ENCODE assay signal across 8 cellular contexts in the genomic region with DNA sequence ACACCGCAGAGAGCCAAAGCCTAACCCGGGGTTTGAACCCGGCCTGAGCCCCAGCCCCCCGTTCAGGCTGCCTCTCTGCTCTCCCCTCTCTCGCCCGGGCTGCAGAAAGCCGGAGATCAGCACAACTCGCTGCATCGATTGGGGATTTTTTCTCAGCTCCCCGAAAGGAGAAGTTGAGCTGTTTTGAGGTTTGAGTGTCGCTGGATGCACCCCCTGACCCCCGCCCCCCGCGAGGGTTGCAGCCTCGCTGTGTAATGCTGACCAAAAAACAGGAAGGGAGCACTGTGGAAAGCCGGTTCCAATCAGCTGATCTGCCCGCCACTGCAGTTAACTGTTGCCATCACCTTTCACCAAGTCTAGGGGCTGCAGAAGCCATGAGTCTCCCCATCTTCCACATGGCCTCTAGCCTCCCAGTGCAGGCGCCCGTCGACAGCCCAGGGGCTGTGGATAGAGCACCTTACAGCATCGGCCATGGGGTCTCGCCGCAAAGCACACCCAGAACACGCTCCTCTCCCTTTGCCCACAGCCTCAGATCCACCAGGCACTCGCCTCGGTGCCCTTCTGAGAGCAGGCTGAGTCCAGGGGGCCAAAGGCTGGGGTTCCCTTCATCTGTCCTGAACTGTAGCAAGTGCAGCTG. TPM values are rescaled to one million over a fixed set of nuclear protein-coding genes. Genes with fewer than 3 reads are reported as not detected.
DNase-seq lines count a peak whose midpoint lies in the region; ATAC-seq, FAIRE-seq and TF ChIP-seq lines count a peak whose summit lies in the region.

No MANE protein-coding gene starts in this region.

- BruUV-seq in GM12878 (replicated peaks; lab: Mats Ljungman, UMichigan) = no TSS peak

- H3K4me3 ChIP-seq in GM12878 = peak overlapping the region; percentile 35; the same call in 1 of the 2 replicates

- peak overlapping the region; percentile 94 for H3K4me2 ChIP-seq in GM12878 (ENCODE audit: control insufficient read depth, insufficient read depth)

- H3K9me3 ChIP-seq in GM12878 (replicated peaks; ENCODE audit: control insufficient read depth, insufficient read depth, low read length) = no peaks in the 10 kb centered on the region; the same call in 2 of the 3 replicates

- peak; percentile 10; the same call in 1 of the 2 replicates for TF ChIP-seq RAD21 in GM12878 (IDR thresholded peaks at IDR 0.05; ENCODE audit: insufficient read depth, low read depth, low read length)

- peak; percentile 55 for TF ChIP-seq POLR2A in GM12878 (IDR thresholded peaks at IDR 0.05; ENCODE audit: low read depth, low read length)

- FAIRE-seq in GM12878 (lab: Jason Lieb, UNC) = peak; percentile 78

- SMC1A ChIA-PET in GM12878 (lab: Charles Lee; ENCODE audit: uncharacterized antibody, unreplicated experiment) = interaction anchor here (0.5 to 7.3 kb wide), 9 partner anchors 10 to 338 kb away, joined by 3 to 66 read pairs (median 4); no protein-coding TSS in a partner anchor

- H3K4me1 ChIP-seq in GM12878 (ENCODE audit: control insufficient read depth, insufficient read depth, low read length) = peaks cover 57% of the 10 kb centered on the region

- ATAC-seq in GM18511 (IDR thresholded peaks at IDR 0.05; ENCODE audit: unreplicated experiment) (peak; percentile 74), HG03342 (IDR thresholded peaks at IDR 0.05; ENCODE audit: unreplicated experiment) (peak; percentile 36), GM12878 (peak; percentile 79), HG03095 (IDR thresholded peaks at IDR 0.05; ENCODE audit: unreplicated experiment) (no peak)

- TF ChIP-seq EP300 in GM12878 (IDR thresholded peaks at IDR 0.05; ENCODE audit: borderline replicate concordance in 1 of 2, control insufficient read depth in 1 of 2, low read depth in 2 of 2, low read length in 2 of 2) = peak; percentile 19 to 72; a peak in 3 of 4 replicates

- CTCF ChIA-PET in GM12878 (lab: Yijun Ruan, JAX) = interaction anchor here (0.6 to 3.9 kb wide), 8 partner anchors 14 to 173 kb away, joined by 3 to 30 read pairs (median 3); no protein-coding TSS in a partner anchor

- 2% methylated on average over 26 of the region's 26 CpGs for WGBS in GM12878 (ENCODE audit: insufficient coverage, insufficient replicate concordance, low lambda C conversion rate, missing lambda C conversion rate)

- no peaks in the 10 kb centered on the region for H3K27me3 ChIP-seq in GM12878 (replicated peaks in 1 of 2; ENCODE audit: control insufficient read depth in 2 of 2, insufficient read depth in 2 of 2, low read length in 1 of 2)

- no peaks in the 10 kb centered on the region for H4K20me1 ChIP-seq in GM12878 (ENCODE audit: control insufficient read depth, insufficient read depth)

- H3K36me3 ChIP-seq in GM12878 (ENCODE audit: control insufficient read depth in 2 of 2, insufficient read depth in 2 of 2, low read length in 1 of 2) = peaks cover 27 to 47% of the 10 kb centered on the region in 2 experiments

- intact Hi-C loops in GM12878 (cut with micrococcal nuclease; ENCODE audit: unreplicated experiment) (no loop called here), posterior vena cava (cut with DNase I) (no loop called here)

- POLR2A ChIA-PET in GM12878 (lab: Charles Lee) = interaction anchor here (0.6 to 6.8 kb wide), 4 partner anchors 14 to 61 kb away, joined by 3 to 64 read pairs (median 6); no protein-coding TSS in a partner anchor

- RAD21 ChIA-PET in GM12878 (lab: Charles Lee; ENCODE audit: unreplicated experiment) = interaction anchor here (0.7 to 7.7 kb wide), 7 partner anchors 9 to 37 kb away, joined by 3 to 90 read pairs (median 3); a partner anchor contains a TSS

- H3K79me2 ChIP-seq in GM12878 (ENCODE audit: control insufficient read depth, insufficient read depth, low read length) = peaks cover 86% of the 10 kb centered on the region

- in situ Hi-C loops in GM12878 (cut with MboI) = no loop called here

- H2AFZ ChIP-seq in GM12878 (ENCODE audit: control insufficient read depth, low read depth, low read length) = no peak overlapping the region

- peak overlapping the region; percentile 56 for H3K9ac ChIP-seq in GM12878 (ENCODE audit: control insufficient read depth, insufficient read depth, low read length)

- no peak for TF ChIP-seq CTCF in GM12878 (IDR thresholded peaks at IDR 0.05 in 2 of 3, conservative IDR thresholded peaks at IDR 0.05 in 1 of 3; ENCODE audit: control insufficient read depth in 2 of 3, extremely low read depth in 1 of 3, insufficient read depth in 1 of 3, low read depth in 3 of 3, low read length in 3 of 3)

- DNase-seq in GM12878 (ENCODE audit: low read depth, low spot score) (peak; percentile 72), posterior vena cava (ENCODE audit: low spot score) (peak; percentile 93), NCI-H1105 (lab: John Stamatoyannopoulos, UW) (no peak), RPMI8226 (no peak), DMS53 (lab: John Stamatoyannopoulos, UW) (no peak)

- peak overlapping the region; percentile 87 for H3K27ac ChIP-seq in GM12878 (ENCODE audit: control insufficient read depth, insufficient read depth)

TF ChIP-seq in GM12878, 131 proteins besides CTCF, POLR2A, EP300 and RAD21 (continues in another document):
- TF ChIP-seq HCFC1 (IDR thresholded peaks at IDR 0.05; ENCODE audit: low read length) = no peak
- no peak for TF ChIP-seq RB1 (IDR thresholded peaks at IDR 0.05; ENCODE audit: borderline replicate concordance)
- peak; percentile 57 for TF ChIP-seq RELA (IDR thresholded peaks at IDR 0.05; ENCODE audit: borderline replicate concordance, partially characterized antibody)
- no peak for TF ChIP-seq MYC (IDR thresholded peaks at IDR 0.05; ENCODE audit: insufficient read depth, insufficient read length, insufficient replicate concordance, low read length, severe bottlenecking)
- TF ChIP-seq ZNF207 (IDR thresholded peaks at IDR 0.05; ENCODE audit: borderline replicate concordance) = peak; percentile 58; the same call in 1 of the 2 replicates
- TF ChIP-seq, protein P1, sequence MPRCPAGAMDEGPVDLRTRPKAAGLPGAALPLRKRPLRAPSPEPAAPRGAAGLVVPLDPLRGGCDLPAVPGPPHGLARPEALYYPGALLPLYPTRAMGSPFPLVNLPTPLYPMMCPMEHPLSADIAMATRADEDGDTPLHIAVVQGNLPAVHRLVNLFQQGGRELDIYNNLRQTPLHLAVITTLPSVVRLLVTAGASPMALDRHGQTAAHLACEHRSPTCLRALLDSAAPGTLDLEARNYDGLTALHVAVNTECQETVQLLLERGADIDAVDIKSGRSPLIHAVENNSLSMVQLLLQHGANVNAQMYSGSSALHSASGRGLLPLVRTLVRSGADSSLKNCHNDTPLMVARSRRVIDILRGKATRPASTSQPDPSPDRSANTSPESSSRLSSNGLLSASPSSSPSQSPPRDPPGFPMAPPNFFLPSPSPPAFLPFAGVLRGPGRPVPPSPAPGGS (IDR thresholded peaks at IDR 0.05; ENCODE audit: borderline replicate concordance, insufficient read depth, low read depth, low read length, poor library complexity, severe bottlenecking) = peak; percentile 84
- TF ChIP-seq PAX8 (IDR thresholded peaks at IDR 0.05) = no peak
- 0 out of 2 replicates have a peak, but pooled peaks have one; percentile 71 for TF ChIP-seq PAX5 (IDR thresholded peaks at IDR 0.05; ENCODE audit: borderline replicate concordance, low read depth, low read length)
- TF ChIP-seq RAD51 (IDR thresholded peaks at IDR 0.05) = peak; percentile 60; the same call in 1 of the 2 replicates
- TF ChIP-seq MXI1 (IDR thresholded peaks at IDR 0.05; ENCODE audit: low read depth, low read length) = peak; percentile 35; the same call in 1 of the 2 replicates
- TF ChIP-seq CHD2 (IDR thresholded peaks at IDR 0.05; ENCODE audit: borderline replicate concordance, low read depth, low read length) = peak; percentile 83
- peak; percentile 62; the same call in 1 of the 2 replicates for TF ChIP-seq SMARCA5 (IDR thresholded peaks at IDR 0.05)
- TF ChIP-seq ZBED1 (IDR thresholded peaks at IDR 0.05; ENCODE audit: borderline replicate concordance) = peak; percentile 79; the same call in 1 of the 2 replicates

RNA-seq across cellular contexts. Expression of a gene that starts 34.5 kb away (rescaled TPM):
- 555 and 589 TPM in 2 replicates for total RNA-seq in GM12878 (2013; cell fraction: nucleolus; rRNA removed)
- total RNA-seq in GM12878 (2014; rRNA removed) (66.4 and 77.3 TPM in 2 replicates), GM12878 (2014; rRNA removed; fragmentation: Illumina TruSeq; extraction: Trizol) (38.1 and 42.6 TPM in 2 replicates), GM12878 (2021) (157 and 165 TPM in 2 replicates), posterior vena cava (100 to 1,000 TPM; 103 to 106 TPM)
- 65.2 TPM for polyA plus RNA-seq in GM12878 (2011; ENCODE audit: low read depth)
- polyA plus RNA-seq in GM12878 (2011; rRNA removed) (26.7 and 48.9 TPM in 2 replicates), GM12878 (2014; fragmentation: Illumina TruSeq; extraction: Trizol) (26.8 and 57.9 TPM in 2 replicates), GM12878 (2014; fragmentation: Nextera tagmentation; extraction: Ambion mirVana) (10 to 100 TPM in 1 of 2 experiments, 1 to 10 TPM in 1; 5.4 to 11.1 TPM), GM12878 (2014; rRNA removed) (87.6 and 105 TPM in 2 replicates), GM12878 (2016; fragmentation: Nextera tagmentation; extraction: Ambion mirVana) (10 to 100 TPM; 25.4 to 32.8 TPM)
- polyA plus RNA-seq in GM12878 (2011; cell fraction: cytosol; rRNA removed) = 49.6 and 58.1 TPM in 2 replicates
- 452 and 507 TPM in 2 replicates for polyA plus RNA-seq in GM12878 (2011; cell fraction: nucleus; rRNA removed)
- polyA plus RNA-seq in GM12878 (2012) = 174 and 191 TPM in 2 replicates
- 93.1 and 119 TPM in 2 replicates for polyA minus RNA-seq in GM12878 (2011; rRNA and poly(A)+ RNA removed)
- polyA minus RNA-seq in GM12878 (2011; cell fraction: cytosol; rRNA and poly(A)+ RNA removed) = 59.6 and 66.5 TPM in 2 replicates
- polyA minus RNA-seq in GM12878 (2011; cell fraction: nucleus; rRNA and poly(A)+ RNA removed) = 106 and 154 TPM in 2 replicates

RNA-seq across cellular contexts. Expression of a gene that starts 34.8 kb away (rescaled TPM):
- 14.2 and 16.9 TPM in 2 replicates for total RNA-seq in GM12878 (2013; cell fraction: nucleolus; rRNA removed)
- 15.4 and 22.7 TPM in 2 replicates for total RNA-seq in GM12878 (2014; rRNA removed)
- total RNA-seq in GM12878 (2014; rRNA removed; fragmentation: Illumina TruSeq; extraction: Trizol) = 22.8 and 24.0 TPM in 2 replicates
- 32.0 and 36.8 TPM in 2 replicates for total RNA-seq in GM12878 (2021)
- 14.4 TPM for polyA plus RNA-seq in GM12878 (2011; ENCODE audit: low read depth)
- 21.3 and 24.6 TPM in 2 replicates for polyA plus RNA-seq in GM12878 (2011; rRNA removed)
- 24.9 and 27.7 TPM in 2 replicates for polyA plus RNA-seq in GM12878 (2011; cell fraction: cytosol; rRNA removed)
- 31.7 and 32.0 TPM in 2 replicates for polyA plus RNA-seq in GM12878 (2011; cell fraction: nucleus; rRNA removed)
- polyA plus RNA-seq in GM12878 (2012) = 16.4 and 17.9 TPM in 2 replicates
- polyA plus RNA-seq in GM12878 (2014; fragmentation: Illumina TruSeq; extraction: Trizol) = 33.1 and 37.2 TPM in 2 replicates
- 10 to 100 TPM; 24.2 to 35.7 TPM for polyA plus RNA-seq in GM12878 (2014; fragmentation: Nextera tagmentation; extraction: Ambion mirVana)
- polyA plus RNA-seq in GM12878 (2014; rRNA removed) = 34.6 and 37.4 TPM in 2 replicates
- polyA plus RNA-seq in GM12878 (2016; fragmentation: Nextera tagmentation; extraction: Ambion mirVana) = 10 to 100 TPM; 43.0 to 43.9 TPM
- 10.3 and 10.8 TPM in 2 replicates for polyA minus RNA-seq in GM12878 (2011; rRNA and poly(A)+ RNA removed)
- 3.7 and 8.1 TPM in 2 replicates for polyA minus RNA-seq in GM12878 (2011; cell fraction: cytosol; rRNA and poly(A)+ RNA removed)
- polyA minus RNA-seq in GM12878 (2011; cell fraction: nucleus; rRNA and poly(A)+ RNA removed) = 5.4 and 11.7 TPM in 2 replicates
- 1 to 10 TPM; 4.2 to 4.8 TPM for total RNA-seq in posterior vena cava

Comparison
In these comparisons a context has a peak if more than half of its experiments do, and no peak if none do; other contexts are left out.
1. DNase-seq: peak in GM12878 (single experiment) and posterior vena cava (single experiment); none in NCI-H1105 (single experiment), RPMI8226 (single experiment) and DMS53 (single experiment).